In the genomic region with DNA sequence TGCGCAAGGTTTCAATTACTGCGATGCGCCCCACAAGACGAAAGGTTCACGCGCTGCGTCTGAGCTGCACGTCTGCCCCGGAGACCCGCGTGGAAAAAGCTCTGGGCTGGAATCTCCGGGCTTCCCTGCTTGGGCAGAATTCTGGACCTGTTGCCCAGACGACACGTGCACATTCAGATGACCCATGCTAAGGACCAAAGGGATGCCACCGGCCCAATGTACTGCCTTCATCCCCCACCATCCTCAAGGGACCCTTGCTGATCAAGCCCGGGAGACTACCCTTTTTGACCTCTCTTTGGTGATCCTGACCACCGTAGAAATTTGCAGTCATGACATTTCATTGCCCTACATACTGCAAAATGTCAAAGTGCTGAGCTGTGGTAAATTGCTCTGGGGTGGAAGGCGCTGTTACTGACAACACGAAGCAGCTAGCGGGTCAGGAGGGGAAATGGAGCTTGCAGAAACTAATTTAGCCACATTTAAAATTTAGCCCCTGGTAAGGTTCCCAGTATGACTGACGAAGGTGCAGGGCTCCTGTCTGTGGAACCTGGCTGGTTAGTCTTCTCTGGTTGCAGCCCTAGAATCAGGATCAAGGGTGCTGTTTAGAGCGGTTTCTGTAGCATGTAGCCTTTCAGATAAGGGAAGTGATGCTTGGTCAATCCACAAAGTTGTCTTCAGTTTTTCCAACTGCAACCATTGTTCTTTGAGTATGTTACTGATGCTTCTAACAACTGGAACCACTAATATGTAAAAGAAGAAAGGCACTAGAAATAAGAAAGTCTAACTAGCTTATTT, we compare ENCODE assay signal across 8 cellular contexts.
DNase-seq lines count a peak whose midpoint lies in the region; ATAC-seq and TF ChIP-seq lines count a peak whose summit lies in the region.

No MANE protein-coding gene starts in this region.

- intact Hi-C loops in breast epithelium (cut with DNase I; ENCODE audit: low total_unique reads) = no loop called here

- H3K79me2 ChIP-seq in ACC112 (ENCODE audit: control insufficient read depth, insufficient read depth, low read length, unreplicated experiment) = peaks cover 26% of the 10 kb centered on the region

- H3K9ac ChIP-seq in mucosa of rectum (ENCODE audit: low read depth in 1 of 2, low read length in 2 of 2) = peak overlapping the region; percentile 83 to 87

- TF ChIP-seq POLR2A in breast epithelium (IDR thresholded peaks at IDR 0.05) = no peak

- H2AFZ ChIP-seq in ACC112 (ENCODE audit: low read length, unreplicated experiment) = no peak overlapping the region

- DNase-seq in breast epithelium (ENCODE audit: low spot score in 2 of 2) = no peak
- DNase-seq in NCI-H345 treated with DMSO at 0.1 percent for 48 hours (lab: John Stamatoyannopoulos, UW; ENCODE audit: unreplicated experiment) = no peak
- DNase-seq in OCI-M1 (lab: John Stamatoyannopoulos, UW) = no peak
- DNase-seq in ecto neural progenitor cell (ENCODE audit: low spot score) = no peak
- no peak for DNase-seq in NCI-H774 (lab: John Stamatoyannopoulos, UW)

- peak; percentile 31 for ATAC-seq in HG02981 (IDR thresholded peaks at IDR 0.05; ENCODE audit: unreplicated experiment)

- no peak for TF ChIP-seq CTCF in breast epithelium (IDR thresholded peaks at IDR 0.05)

- no peaks in the 10 kb centered on the region for H3K9me3 ChIP-seq in breast epithelium
- no peaks in the 10 kb centered on the region for H3K9me3 ChIP-seq in mucosa of rectum (ENCODE audit: control insufficient read depth in 2 of 2, low read length in 2 of 2)

- H3K27me3 ChIP-seq in ACC112 (ENCODE audit: insufficient read depth, low read length) (no peaks in the 10 kb centered on the region), breast epithelium (peaks cover 0 to 12% of the 10 kb centered on the region in 2 donors), mucosa of rectum (ENCODE audit: control insufficient read depth in 2 of 2, insufficient read depth in 2 of 2, low read length in 2 of 2) (no peaks in the 10 kb centered on the region)

- H3K27ac ChIP-seq in ACC112 (ENCODE audit: low read depth, low read length) (no peak overlapping the region), breast epithelium (peak overlapping the region; percentile 49 to 52), mucosa of rectum (ENCODE audit: low read depth in 2 of 2, low read length in 2 of 2) (peak overlapping the region; percentile 79 to 89)

- H3K4me1 ChIP-seq in ACC112 (ENCODE audit: control insufficient read depth, insufficient read depth, low read length, unreplicated experiment) = peaks cover 20% of the 10 kb centered on the region
- H3K4me1 ChIP-seq in breast epithelium = no peaks in the 10 kb centered on the region
- H3K4me1 ChIP-seq in mucosa of rectum (ENCODE audit: control insufficient read depth in 2 of 2, insufficient read depth in 2 of 2, low read length in 2 of 2) = peaks cover 15 to 37% of the 10 kb centered on the region in 2 donors

- H3K4me3 ChIP-seq in ACC112 (ENCODE audit: low read depth, low read length) (peak overlapping the region; percentile 96), breast epithelium (peak overlapping the region; percentile 61 to 66 (median 65)), mucosa of rectum (ENCODE audit: low read length in 2 of 2) (peak overlapping the region; percentile 83 to 93)

- peaks cover 5% of the 10 kb centered on the region; the same call in 1 of the 2 replicates for H3K36me3 ChIP-seq in ACC112 (ENCODE audit: insufficient read depth, low read length)
- H3K36me3 ChIP-seq in breast epithelium = no peaks in the 10 kb centered on the region
- H3K36me3 ChIP-seq in mucosa of rectum (ENCODE audit: control insufficient read depth in 2 of 2, insufficient read depth in 2 of 2, low read length in 2 of 2) = peaks cover 17 to 21% of the 10 kb centered on the region in 2 donors
